ENCODE assay signal across 8 cellular contexts in the genomic region with DNA sequence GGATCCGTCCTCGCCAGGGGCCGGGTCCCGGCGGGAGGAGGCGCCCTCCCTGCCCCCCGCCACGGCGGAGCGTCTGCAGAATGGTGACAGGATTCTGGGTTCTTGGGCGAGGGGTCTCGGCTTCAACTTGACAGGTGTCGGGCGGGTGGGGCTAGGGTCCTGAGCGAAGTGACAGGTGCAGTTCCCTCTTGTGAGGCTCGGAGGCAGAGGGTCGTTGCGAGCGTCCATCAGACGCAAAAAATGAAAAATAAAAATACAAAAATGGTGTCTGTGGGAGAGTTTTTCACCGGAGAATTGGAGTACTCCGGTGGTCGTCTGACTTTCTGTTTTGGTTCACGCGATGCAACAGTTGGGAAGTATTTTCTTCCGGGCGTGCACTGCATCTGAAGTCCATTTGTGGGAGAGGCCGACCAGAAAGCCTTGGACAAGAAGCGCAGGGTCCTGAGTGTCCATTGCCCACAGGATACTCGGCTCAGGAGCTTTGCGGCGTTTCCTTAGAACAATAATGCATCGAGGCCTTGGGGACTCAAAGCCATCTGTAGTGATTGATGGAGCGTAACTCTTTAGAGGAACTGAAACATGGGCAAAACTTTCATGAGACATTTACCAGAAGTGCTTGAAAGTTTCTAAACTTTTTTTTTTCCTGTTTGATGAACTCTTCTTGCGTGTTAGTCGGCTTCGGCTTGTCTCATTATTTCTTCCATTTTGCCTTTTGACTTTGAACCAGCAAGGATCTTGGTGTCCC. TPM values are rescaled to one million over a fixed set of nuclear protein-coding genes. Genes with fewer than 3 reads are reported as not detected.
DNase-seq lines count a peak whose midpoint lies in the region; ATAC-seq and TF ChIP-seq lines count a peak whose summit lies in the region.

No MANE protein-coding gene starts in this region.

- no peaks in the 10 kb centered on the region for H3K9me3 ChIP-seq in thyroid gland

- peak overlapping the region; percentile 81 for H3K4me3 Mint-ChIP-seq in activated CD4-positive, alpha-beta T cell treated with anti-CD3 and anti-CD28 coated beads for 36 hours
- H3K4me3 Mint-ChIP-seq in T-helper 1 cell treated with Interleukin-12 subunit alpha and Interleukin-12 subunit beta and Interleukin-4 antibody, amounts not matched to agents 30 μg/mL and 1 μg/mL, for 36 hours: peak overlapping the region; percentile 92
- peak overlapping the region; percentile 95 to 98 for H3K4me3 Mint-ChIP-seq in effector memory CD8-positive, alpha-beta T cell

- POLR2A ChIA-PET in activated CD4-positive, alpha-beta T cell treated with anti-CD3 and anti-CD28 coated beads for 36 hours (lab: Charles Lee): interaction anchor here (0.6 to 0.7 kb wide), 2 partner anchors 11 to 29 kb away, joined by 3 to 5 read pairs; no protein-coding TSS in a partner anchor

- CTCF ChIA-PET in activated CD4-positive, alpha-beta T cell treated with anti-CD3 and anti-CD28 coated beads for 36 hours (lab: Charles Lee): no interaction called here

- intact Hi-C loops in activated CD4-positive, alpha-beta T cell treated with anti-CD3 and anti-CD28 coated beads for 36 hours (cut with DNase I, micrococcal nuclease): loop anchor here (1.0 to 5.0 kb wide), 3 partner anchors 68 to 673 kb away; partner anchors contain the start of genes FNDC3A (in 1 of the 2) and NUDT15 (in 1 of the 2)
- intact Hi-C loops in thyroid gland (cut with DNase I): loop anchor here (5.0 to 10.0 kb wide), 2 partner anchors 67 to 210 kb away; partner anchors contain the start of gene MED4

- WGBS in thyroid gland, 2 donors: 1% methylated on average over 27 to 31 of the region's 37 CpGs

- peaks cover 11 to 18% of the 10 kb centered on the region in 2 donors for H3K4me1 ChIP-seq in thyroid gland

- H3K4me1 Mint-ChIP-seq in activated CD4-positive, alpha-beta T cell treated with anti-CD3 and anti-CD28 coated beads for 36 hours: peaks cover 29% of the 10 kb centered on the region
- H3K4me1 Mint-ChIP-seq in T-helper 1 cell treated with Interleukin-12 subunit alpha and Interleukin-12 subunit beta and Interleukin-4 antibody, amounts not matched to agents 30 μg/mL and 1 μg/mL, for 36 hours (ENCODE audit: low read depth): peaks cover 25% of the 10 kb centered on the region
- H3K4me1 Mint-ChIP-seq in effector memory CD8-positive, alpha-beta T cell (ENCODE audit: low read depth in 2 of 2): peaks cover 17 to 33% of the 10 kb centered on the region in 2 donors

- peaks cover 12% of the 10 kb centered on the region for H3K36me3 Mint-ChIP-seq in activated CD4-positive, alpha-beta T cell treated with anti-CD3 and anti-CD28 coated beads for 36 hours (ENCODE audit: low read depth)
- peaks cover 17% of the 10 kb centered on the region for H3K36me3 Mint-ChIP-seq in T-helper 1 cell treated with Interleukin-12 subunit alpha and Interleukin-12 subunit beta and Interleukin-4 antibody, amounts not matched to agents 30 μg/mL and 1 μg/mL, for 36 hours (ENCODE audit: low read depth)
- H3K36me3 Mint-ChIP-seq in effector memory CD8-positive, alpha-beta T cell (ENCODE audit: insufficient read depth): peaks cover 45% of the 10 kb centered on the region

- peak overlapping the region; percentile 84 for H3K4me3 ChIP-seq in HL-60 (replicated peaks; ENCODE audit: insufficient read depth, low read length)
- H3K4me3 ChIP-seq in thyroid gland (replicated peaks in 1 of 3): peak overlapping the region; percentile 82 to 98 (median 93)

- H3K36me3 ChIP-seq in thyroid gland: peaks cover 0 to 7% of the 10 kb centered on the region in 2 donors

- peak in 1 of 2 donors; percentile 28 for TF ChIP-seq POLR2A in thyroid gland (IDR thresholded peaks at IDR 0.05)

- no peaks in the 10 kb centered on the region for H3K9me3 Mint-ChIP-seq in activated CD4-positive, alpha-beta T cell treated with anti-CD3 and anti-CD28 coated beads for 36 hours (ENCODE audit: low read depth)
- H3K9me3 Mint-ChIP-seq in T-helper 1 cell treated with Interleukin-12 subunit alpha and Interleukin-12 subunit beta and Interleukin-4 antibody, amounts not matched to agents 30 μg/mL and 1 μg/mL, for 36 hours: no peaks in the 10 kb centered on the region
- H3K9me3 Mint-ChIP-seq in effector memory CD8-positive, alpha-beta T cell: no peaks in the 10 kb centered on the region

- H3K27me3 ChIP-seq in HL-60 (ENCODE audit: insufficient read depth, poor library complexity, severe bottlenecking): no peaks in the 10 kb centered on the region
- H3K27me3 ChIP-seq in thyroid gland: no peaks in the 10 kb centered on the region

- H3K27me3 Mint-ChIP-seq in activated CD4-positive, alpha-beta T cell treated with anti-CD3 and anti-CD28 coated beads for 36 hours: no peaks in the 10 kb centered on the region
- no peaks in the 10 kb centered on the region for H3K27me3 Mint-ChIP-seq in T-helper 1 cell treated with Interleukin-12 subunit alpha and Interleukin-12 subunit beta and Interleukin-4 antibody, amounts not matched to agents 30 μg/mL and 1 μg/mL, for 36 hours (ENCODE audit: low read depth)
- no peaks in the 10 kb centered on the region for H3K27me3 Mint-ChIP-seq in effector memory CD8-positive, alpha-beta T cell

- H3K27ac Mint-ChIP-seq in activated CD4-positive, alpha-beta T cell treated with anti-CD3 and anti-CD28 coated beads for 36 hours: peak overlapping the region; percentile 99
- peak overlapping the region; percentile 97 for H3K27ac Mint-ChIP-seq in T-helper 1 cell treated with Interleukin-12 subunit alpha and Interleukin-12 subunit beta and Interleukin-4 antibody, amounts not matched to agents 30 μg/mL and 1 μg/mL, for 36 hours
- peak overlapping the region; percentile 99 for H3K27ac Mint-ChIP-seq in effector memory CD8-positive, alpha-beta T cell

- TF ChIP-seq CTCF in HL-60 (IDR thresholded peaks at IDR 0.05; ENCODE audit: insufficient read depth, low read length) (no peak), thyroid gland (IDR thresholded peaks at IDR 0.05) (no peak)

- peak; percentile 42 for DNase-seq in activated CD4-positive, alpha-beta T cell treated with anti-CD3 and anti-CD28 coated beads for 36 hours
- no peak for DNase-seq in activated CD4-positive, alpha-beta T cell treated with anti-CD3 and anti-CD28 coated beads, Interleukin-2, amount 50 U/mL, for 1 hour
- DNase-seq in HL-60 (ENCODE audit: low read depth in 1 of 2, low spot score in 1 of 2): peak in 1 of 2 experiments; percentile 43
- DNase-seq in effector memory CD8-positive, alpha-beta T cell: peak in 1 of 3 experiments; percentile 33
- peak; percentile 75 for DNase-seq in medulla oblongata (ENCODE audit: extremely low spot score)
- peak; percentile 40 to 44 for DNase-seq in thyroid gland

- H3K27ac ChIP-seq in HL-60 (replicated peaks): peak overlapping the region; percentile 96
- H3K27ac ChIP-seq in thyroid gland: peak overlapping the region; percentile 96 to 100 (median 98)

- ATAC-seq in activated CD4-positive, alpha-beta T cell treated with anti-CD3 and anti-CD28 coated beads for 36 hours: peak; percentile 28
- peak; percentile 70 for ATAC-seq in GM21447 (IDR thresholded peaks at IDR 0.05; ENCODE audit: unreplicated experiment)
- ATAC-seq in effector memory CD8-positive, alpha-beta T cell (replicated peaks): peak; percentile 6

RNA-seq across cellular contexts. Expression of gene RB1, which starts 0.8 kb away (rescaled TPM):
- 10 to 100 TPM; 26.9 to 32.8 TPM for total RNA-seq in activated CD4-positive, alpha-beta T cell treated with anti-CD3 and anti-CD28 coated beads for 36 hours
- 10 to 100 TPM; 38.5 to 62.1 (median 41.8) TPM for total RNA-seq in thyroid gland

Comparison
In these comparisons a context has a peak if more than half of its experiments do, and no peak if none do; other contexts are left out.
1. ATAC-seq: peak in every context shown above with its lines; median percentile 70 in GM21447; 28 in activated CD4-positive, alpha-beta T cell treated with anti-CD3 and anti-CD28 coated beads for 36 hours; 6 in effector memory CD8-positive, alpha-beta T cell.